ENCODE assay signal across 8 cellular contexts in genomic region chr9:35749515-35750255, GRCh38. TPM values are rescaled to one million over a fixed set of nuclear protein-coding genes. Genes with fewer than 3 reads are reported as not detected.
DNase-seq lines count a peak whose midpoint lies in the region; ATAC-seq and TF ChIP-seq lines count a peak whose summit lies in the region.

No MANE protein-coding gene starts in this region.

- H3K27ac Mint-ChIP-seq in T-cell = peak overlapping the region; percentile 95 to 96

- H3K4me2 ChIP-seq in mammary epithelial cell (ENCODE audit: insufficient read depth, low read depth, low read length) = peak overlapping the region; percentile 87

- no peaks in the 10 kb centered on the region for H3K9me3 ChIP-seq in mammary epithelial cell (replicated peaks; ENCODE audit: insufficient read depth, low read length)

- H3K79me2 ChIP-seq in mammary epithelial cell (ENCODE audit: insufficient read depth, low read length) = peaks cover 64% of the 10 kb centered on the region

- BruUV-seq in mammary epithelial cell (replicated peaks; lab: Mats Ljungman, UMichigan) = no TSS peak

- CTCF ChIA-PET in T-cell (lab: Charles Lee) (interaction anchor here (0.5 to 4.2 kb wide), 20 partner anchors 10 to 1294 kb away, joined by 3 to 49 read pairs (median 4); partner anchors contain the start of genes CREB3 (in 2 of the 2), TLN1 (in 2 of the 2), CCDC107 (in 1 of the 2) and RMRP (in 1 of the 2)), mammary epithelial cell (lab: Charles Lee; ENCODE audit: low non-redundant PET) (interaction anchor here (0.6 kb wide), 2 partner anchors 38 to 133 kb away, joined by 3 to 12 read pairs; no protein-coding TSS in a partner anchor)

- peak overlapping the region; percentile 91 to 94 (median 92) for H3K4me3 Mint-ChIP-seq in T-cell

- no peaks in the 10 kb centered on the region for H3K27me3 Mint-ChIP-seq in T-cell

- peak overlapping the region; percentile 66 to 83 (median 71) for H3K4me3 ChIP-seq in mammary epithelial cell (replicated peaks in 1 of 3; ENCODE audit: insufficient read depth in 1 of 3, low read depth in 2 of 3, low read length in 3 of 3)

- H3K9ac ChIP-seq in mammary epithelial cell (ENCODE audit: insufficient read depth, low read length) = peak overlapping the region; percentile 66

- H3K4me1 ChIP-seq in mammary epithelial cell (ENCODE audit: insufficient read depth, low read length) = peaks cover 24% of the 10 kb centered on the region

- H3K27me3 ChIP-seq in mammary epithelial cell (ENCODE audit: insufficient read depth, low read length) = no peaks in the 10 kb centered on the region
- H3K27me3 ChIP-seq in layer of hippocampus (ENCODE audit: control insufficient read depth, insufficient read depth, low read length) = no peaks in the 10 kb centered on the region

- peaks cover 2% of the 10 kb centered on the region for H4K20me1 ChIP-seq in mammary epithelial cell (ENCODE audit: insufficient read depth, low read length)

- ATAC-seq in Right ventricle myocardium inferior = peak; percentile 23
- peak; percentile 19 for ATAC-seq in HG03108 (IDR thresholded peaks at IDR 0.05; ENCODE audit: unreplicated experiment)
- ATAC-seq in T-cell (replicated peaks in 1 of 4) = peak; percentile 56 to 74 (median 62)

- H3K36me3 Mint-ChIP-seq in T-cell = peaks cover 27% of the 10 kb centered on the region

- H3K4me1 Mint-ChIP-seq in T-cell = peaks cover 43 to 52% (median 46%) of the 10 kb centered on the region in 3 donors

- WGBS in mammary epithelial cell (ENCODE audit: low coverage, missing lambda C conversion rate) = 6% methylated on average over 13 of the region's 19 CpGs

- H3K27ac ChIP-seq in mammary epithelial cell (ENCODE audit: insufficient read depth, low read depth, low read length) (peak overlapping the region; percentile 50), layer of hippocampus (ENCODE audit: low read depth, low read length) (peak overlapping the region; percentile 83)

- DNase-seq in Right ventricle myocardium inferior (ENCODE audit: missing footprints) (no peak), cardiac septum (ENCODE audit: low spot score) (no peak), T-cell (peak in 21 of 34 experiments; percentile 16 to 50 (median 31)), mammary epithelial cell (peak; percentile 41), NCI-H226 (no peak)
- peak; percentile 64 for DNase-seq in stimulated activated CD8-positive, alpha-beta memory T cell treated with anti-CD3 and anti-CD28 coated beads, Interleukin-4, amount 100 ng/mL, for 48 hours

- intact Hi-C loops in Right ventricle myocardium inferior (cut with DNase I) (loop anchor here (2.0 kb wide), 1 partner anchor 17 kb away; the partner anchor contains the start of genes CREB3 and TLN1), cardiac septum (cut with DNase I) (loop anchor here (2.0 to 5.0 kb wide), 2 partner anchors 17 to 38 kb away; partner anchors contain the start of genes CREB3 and TLN1), mammary epithelial cell (cut with micrococcal nuclease) (loop anchor here (1.0 to 2.0 kb wide), 2 partner anchors 17 to 45 kb away; partner anchors contain the start of genes CREB3 and TLN1)

- no peak for TF ChIP-seq CTCF in mammary epithelial cell (conservative IDR thresholded peaks at IDR 0.05 in 1 of 2, IDR thresholded peaks at IDR 0.05 in 1 of 2; ENCODE audit: extremely low read depth in 1 of 2, insufficient read depth in 1 of 2, low read depth in 1 of 2, low read length in 2 of 2)

- H3K9me3 Mint-ChIP-seq in T-cell = no peaks in the 10 kb centered on the region

- peaks cover 26% of the 10 kb centered on the region for H3K36me3 ChIP-seq in mammary epithelial cell (ENCODE audit: insufficient read depth, low read length)

- POLR2A ChIA-PET in T-cell (lab: Charles Lee) = no interaction called here

- in situ Hi-C loops in mammary epithelial cell (cut with MboI; ENCODE audit: low sequenced_read_pairs in 2 of 2) = no loop called here

- H2AFZ ChIP-seq in mammary epithelial cell (ENCODE audit: low read depth, low read length) = peak overlapping the region; percentile 91

- dilution Hi-C loops in mammary epithelial cell (cut with HindIII; ENCODE audit: low sequenced_read_pairs) = no loop called here

RNA-seq across cellular contexts. Expression of gene RGP1, which starts 0.6 kb away (rescaled TPM):
- total RNA-seq in Right ventricle myocardium inferior (29.0 TPM), cardiac septum (40.0 TPM), T-cell (10 to 100 TPM; 20.6 to 36.5 (median 33.5) TPM), mammary epithelial cell (10 to 100 TPM; 20.5 to 42.3 TPM)
- 20.1 TPM for polyA plus RNA-seq in mammary epithelial cell
- polyA minus RNA-seq in mammary epithelial cell = 45.3 TPM

RNA-seq across cellular contexts. Expression of gene GBA2, which starts 0.7 kb away (rescaled TPM):
- total RNA-seq in Right ventricle myocardium inferior (80.2 TPM), cardiac septum (98.6 TPM), T-cell (10 to 100 TPM; 35.4 to 63.3 (median 60.1) TPM), mammary epithelial cell (10 to 100 TPM; 41.0 to 49.8 TPM)
- polyA plus RNA-seq in mammary epithelial cell = 30.3 TPM
- polyA minus RNA-seq in mammary epithelial cell = 32.5 TPM

RNA-seq across cellular contexts. Expression of gene MSMP, which starts 4.4 kb away (rescaled TPM):
- total RNA-seq in Right ventricle myocardium inferior (not detected), cardiac septum (not detected), T-cell (1 to 10 TPM in 3 of 5 donors, not detected in 2; 1.6 to 5.1 (median 1.6) TPM), mammary epithelial cell (not detected)
- polyA plus RNA-seq in mammary epithelial cell = not detected
- polyA minus RNA-seq in mammary epithelial cell = not detected

RNA-seq across cellular contexts. Expression of gene CREB3, which starts 17.2 kb away (rescaled TPM):
- total RNA-seq in Right ventricle myocardium inferior = 23.5 TPM
- 25.0 TPM for total RNA-seq in cardiac septum
- total RNA-seq in T-cell = 10 to 100 TPM; 15.9 to 22.6 (median 19.3) TPM
- total RNA-seq in mammary epithelial cell = 10 to 100 TPM; 45.4 to 60.8 TPM
- 38.3 TPM for polyA plus RNA-seq in mammary epithelial cell
- polyA minus RNA-seq in mammary epithelial cell = 34.8 TPM

RNA-seq across cellular contexts. Expression of gene TLN1, which starts 17.7 kb away (rescaled TPM):
- 255 TPM for total RNA-seq in Right ventricle myocardium inferior
- 291 TPM for total RNA-seq in cardiac septum
- total RNA-seq in T-cell = 100 to 1,000 TPM; 229 to 366 (median 294) TPM
- 100 to 1,000 TPM; 202 to 213 TPM for total RNA-seq in mammary epithelial cell
- 128 TPM for polyA plus RNA-seq in mammary epithelial cell
- 264 TPM for polyA minus RNA-seq in mammary epithelial cell

Comparison
In these comparisons a context has a peak if more than half of its experiments do, and no peak if none do; other contexts are left out.
1. DNase-seq: peak in T-cell (21 of 34), mammary epithelial cell (single experiment) and stimulated activated CD8-positive, alpha-beta memory T cell treated with anti-CD3 and anti-CD28 coated beads, Interleukin-4, amount 100 ng/mL, for 48 hours (single experiment); none in Right ventricle myocardium inferior (single experiment), cardiac septum (single experiment) and NCI-H226 (single experiment).
2. Peak in every context shown above with its lines, with median percentiles within 50 percentile points of each other: ATAC-seq.